1 cellular context compared by ENCODE assay signal in the genomic region with DNA sequence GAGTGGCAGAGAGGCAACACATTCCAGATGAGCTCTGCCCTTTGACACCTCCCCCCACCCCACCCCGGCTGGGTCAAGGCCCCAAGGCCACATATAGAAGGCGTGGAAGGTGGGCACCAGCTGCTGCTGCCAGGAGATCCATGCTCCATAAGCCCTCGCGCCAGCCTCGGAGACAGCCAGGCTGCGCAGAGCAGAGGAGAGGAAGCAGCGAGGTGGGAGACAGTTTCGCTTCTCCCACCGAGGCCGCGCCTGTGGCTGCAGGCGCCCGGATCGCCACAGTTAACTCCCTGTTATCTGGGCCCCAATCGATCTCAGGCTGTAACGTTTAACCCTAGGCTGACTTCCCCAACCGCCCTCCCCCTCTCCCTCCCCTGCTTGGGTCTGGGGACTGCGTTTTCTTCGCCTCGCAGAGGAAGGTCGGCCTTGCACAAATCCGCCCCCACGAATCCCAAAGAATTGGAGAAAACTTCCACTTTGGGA.
TF ChIP-seq lines count a peak whose summit lies in the region.

No MANE protein-coding gene starts in this region.

TF ChIP-seq in H1, 55 proteins besides CTCF, POLR2A, EP300 and RAD21 (continued from another document):
- peak; percentile 8 for TF ChIP-seq RNF2 (IDR thresholded peaks at IDR 0.05; ENCODE audit: borderline replicate concordance, low read depth, low read length, missing control alignments, poor library complexity, severe bottlenecking)
- TF ChIP-seq, protein P1, sequence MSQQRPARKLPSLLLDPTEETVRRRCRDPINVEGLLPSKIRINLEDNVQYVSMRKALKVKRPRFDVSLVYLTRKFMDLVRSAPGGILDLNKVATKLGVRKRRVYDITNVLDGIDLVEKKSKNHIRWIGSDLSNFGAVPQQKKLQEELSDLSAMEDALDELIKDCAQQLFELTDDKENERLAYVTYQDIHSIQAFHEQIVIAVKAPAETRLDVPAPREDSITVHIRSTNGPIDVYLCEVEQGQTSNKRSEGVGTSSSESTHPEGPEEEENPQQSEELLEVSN (IDR thresholded peaks at IDR 0.05) = 0 out of 2 replicates have a peak, but pooled peaks have one; percentile 19
